In genomic region chr19:37902668-37903067, GRCh38 we compare ENCODE assay signal across 8 cellular contexts. TPM values are rescaled to one million over a fixed set of nuclear protein-coding genes. Genes with fewer than 3 reads are reported as not detected.
DNase-seq lines count a peak whose midpoint lies in the region; ATAC-seq, FAIRE-seq and TF ChIP-seq lines count a peak whose summit lies in the region.

No MANE protein-coding gene starts in this region.

- H3K27ac ChIP-seq in C4-2B (no peak overlapping the region), kidney (ENCODE audit: low read depth in 2 of 2, low read length in 2 of 2) (no peak overlapping the region)

- no peak overlapping the region for H3K9ac ChIP-seq in kidney (ENCODE audit: low read length in 2 of 2)

- no peak overlapping the region for H3K4me3 Mint-ChIP-seq in activated B cell treated with CpG ODN at 0.5 μM for 24 hours

- no peak overlapping the region for H3K4me3 ChIP-seq in cardiac fibroblast (replicated peaks in 1 of 2; ENCODE audit: low read depth in 2 of 2, low read length in 2 of 2)
- no peak overlapping the region for H3K4me3 ChIP-seq in kidney (ENCODE audit: low read length in 2 of 2)

- POLR2A ChIA-PET in activated B cell treated with CpG ODN at 0.5 μM for 24 hours (lab: Charles Lee): interaction anchor here (0.6 to 2.8 kb wide), 19 partner anchors 25 to 363 kb away, joined by 3 to 18 read pairs (median 4); partner anchors contain the start of gene SPINT2

- TF ChIP-seq CTCF in C4-2B (conservative IDR thresholded peaks at IDR 0.05) (peak; percentile 93), activated B cell treated with CpG ODN at 0.5 μM for 24 hours (IDR thresholded peaks at IDR 0.05) (no peak), cardiac fibroblast (IDR thresholded peaks at IDR 0.05; ENCODE audit: low read depth, low read length) (peak; percentile 79), kidney (IDR thresholded peaks at IDR 0.05; ENCODE audit: borderline replicate concordance, extremely low read depth, insufficient read depth) (peak; percentile 91)

- CTCF ChIA-PET in activated B cell treated with CpG ODN at 0.5 μM for 24 hours (lab: Charles Lee): interaction anchor here (0.6 to 6.2 kb wide), 51 partner anchors 9 to 500 kb away, joined by 3 to 77 read pairs (median 5); partner anchors contain the start of genes CATSPERG and FAM98C

- intact Hi-C loops in activated B cell treated with CpG ODN at 0.5 μM for 24 hours (cut with micrococcal nuclease): loop anchor here (1.0 to 10.0 kb wide), 7 partner anchors 131 to 1032 kb away; partner anchors contain the start of genes CATSPERG, MRPS12 and SARS2
- intact Hi-C loops in kidney (cut with DNase I): no loop called here

- peaks cover under 1 to 1% of the 10 kb centered on the region in 2 donors for H3K4me1 ChIP-seq in kidney (ENCODE audit: control insufficient read depth in 1 of 2, insufficient read depth in 1 of 2, low read depth in 1 of 2, low read length in 2 of 2)

- peak overlapping the region; percentile 73 for H3K27ac Mint-ChIP-seq in activated B cell treated with CpG ODN at 0.5 μM for 24 hours

- ATAC-seq in activated B cell treated with CpG ODN at 0.5 μM for 24 hours (ENCODE audit: low read depth) (peak; percentile 12), GM18517 (IDR thresholded peaks at IDR 0.05; ENCODE audit: unreplicated experiment) (no peak)

- H3K36me3 ChIP-seq in kidney (ENCODE audit: control insufficient read depth in 1 of 2, insufficient read depth in 2 of 2, low read length in 2 of 2): no peaks in the 10 kb centered on the region

- H3K9me3 Mint-ChIP-seq in activated B cell treated with CpG ODN at 0.5 μM for 24 hours: no peaks in the 10 kb centered on the region

- peaks cover 24% of the 10 kb centered on the region for H3K4me1 Mint-ChIP-seq in activated B cell treated with CpG ODN at 0.5 μM for 24 hours

- DNase-seq in H4 (ENCODE audit: low spot score) (peak; percentile 72), NCI-H2227 treated with DMSO at 0.1 percent for 48 hours (lab: John Stamatoyannopoulos, UW) (peak; percentile 99), activated B cell treated with CpG ODN at 0.5 μM for 24 hours (peak; percentile 63), cardiac fibroblast (ENCODE audit: low read depth in 2 of 2) (peak; percentile 79 to 83), kidney (peak; percentile 78)
- DNase-seq in stimulated activated CD4-positive, alpha-beta T cell treated with anti-CD3 and anti-CD28 coated beads, Interleukin-2, amount 100 ng/mL, for 24 hours: peak; percentile 84 to 89

- H3K36me3 Mint-ChIP-seq in activated B cell treated with CpG ODN at 0.5 μM for 24 hours (ENCODE audit: low read depth): peaks cover 4% of the 10 kb centered on the region

- H3K9me3 ChIP-seq in kidney (ENCODE audit: control insufficient read depth in 1 of 2, low read length in 2 of 2): no peaks in the 10 kb centered on the region

- no peaks in the 10 kb centered on the region for H3K27me3 Mint-ChIP-seq in activated B cell treated with CpG ODN at 0.5 μM for 24 hours

- FAIRE-seq in kidney (lab: Jason Lieb, UNC): peak; percentile 17

RNA-seq across cellular contexts. Expression of gene WDR87, which starts 3.7 kb away (rescaled TPM):
- not detected in 2 replicates for total RNA-seq in H4 (2014; rRNA removed; shearing (Covaris generic))
- not detected in 2 replicates for total RNA-seq in activated B cell treated with CpG ODN at 0.5 μM for 24 hours
- total RNA-seq in kidney: not detected
- polyA plus RNA-seq in kidney (ENCODE audit: insufficient read depth, low read depth, low replicate concordance): not detected

RNA-seq across cellular contexts. Expression of gene SIPA1L3, which starts 4.3 kb away (rescaled TPM):
- total RNA-seq in H4 (2014; rRNA removed; shearing (Covaris generic)): 3.2 and 5.3 TPM in 2 replicates
- total RNA-seq in activated B cell treated with CpG ODN at 0.5 μM for 24 hours (120 and 145 TPM in 2 replicates), kidney (61.7 TPM)
- 5.8 TPM for polyA plus RNA-seq in kidney (ENCODE audit: insufficient read depth, low read depth, low replicate concordance)
